25 cellular contexts compared by ENCODE assay signal in genomic region chr17:66445229-66445628, GRCh38.
DNase-seq lines count a peak whose midpoint lies in the region; ATAC-seq and TF ChIP-seq lines count a peak whose summit lies in the region.
"Had no signal": no experiment of that assay in that cellular context is flagged by ENCODE, and none has a peak within 500 bp of the region (broad histone marks: within the 10 kb centered on the region; RNA-seq: fewer than 3 reads in every experiment).

No MANE protein-coding gene starts in this region.

- H3K4me1 Mint-ChIP-seq in activated CD8-positive, alpha-beta T cell treated with anti-CD3 and anti-CD28 coated beads for 36 hours (ENCODE audit: low read depth): peaks cover 79% of the 10 kb centered on the region
- H3K4me1 Mint-ChIP-seq in activated CD8-positive, alpha-beta T cell treated with anti-CD3 and anti-CD28 coated beads, Interleukin-2, amount 10 ng/mL, durations not matched to agents 7 days and 5 days (ENCODE audit: low read depth): peaks cover 37% of the 10 kb centered on the region
- H3K4me1 Mint-ChIP-seq in nephron progenitor cell (peaks cover 20% of the 10 kb centered on the region), endothelial cell (ENCODE audit: unreplicated experiment) (peaks cover 7% of the 10 kb centered on the region)

- ATAC-seq in activated CD8-positive, alpha-beta T cell treated with anti-CD3 and anti-CD28 coated beads for 36 hours: no peak
- no peak for ATAC-seq in activated CD8-positive, alpha-beta T cell treated with anti-CD3 and anti-CD28 coated beads, Interleukin-2, amount 10 ng/mL, durations not matched to agents 7 days and 5 days
- ATAC-seq: activated T-cell treated with anti-CD3 and anti-CD28 coated beads, Interleukin-2, amount 50 U/mL, for 4 hours; left cardiac atrium; mucosa of descending colon; Right ventricle myocardium inferior; stimulated activated effector memory CD8-positive, alpha-beta T cell treated with anti-CD3 and anti-CD28 coated beads, Interleukin-12 subunit alpha, Interleukin-12 subunit beta, amount 100 ng/mL, for 72 hours had no signal

- no peak overlapping the region for H3K27ac ChIP-seq in HEK293 (ENCODE audit: extremely low read depth, low read depth, low read length)
- H3K27ac ChIP-seq: esophagus squamous epithelium, tibial nerve, VCaP had no signal

- no peaks in the 10 kb centered on the region for H3K27me3 Mint-ChIP-seq in activated CD8-positive, alpha-beta T cell treated with anti-CD3 and anti-CD28 coated beads for 36 hours
- H3K27me3 Mint-ChIP-seq in activated CD8-positive, alpha-beta T cell treated with anti-CD3 and anti-CD28 coated beads, Interleukin-2, amount 10 ng/mL, durations not matched to agents 7 days and 5 days (ENCODE audit: low read depth): no peaks in the 10 kb centered on the region
- H3K27me3 Mint-ChIP-seq in nephron progenitor cell (ENCODE audit: low read depth, poor library complexity) (peaks cover 13% of the 10 kb centered on the region), endothelial cell (ENCODE audit: unreplicated experiment) (no peaks in the 10 kb centered on the region)
- H3K27me3 Mint-ChIP-seq: activated CD4-positive, alpha-beta T cell treated with anti-CD3 and anti-CD28 coated beads, Interleukin-2, amount 10 ng/mL, durations not matched to agents 7 days and 5 days had no signal

- H3K4me3 Mint-ChIP-seq in activated CD8-positive, alpha-beta T cell treated with anti-CD3 and anti-CD28 coated beads for 36 hours: no peak overlapping the region
- H3K4me3 Mint-ChIP-seq in activated CD8-positive, alpha-beta T cell treated with anti-CD3 and anti-CD28 coated beads, Interleukin-2, amount 10 ng/mL, durations not matched to agents 7 days and 5 days: no peak overlapping the region
- H3K4me3 Mint-ChIP-seq in nephron progenitor cell: no peak overlapping the region
- no peak overlapping the region for H3K4me3 Mint-ChIP-seq in endothelial cell (ENCODE audit: unreplicated experiment)
- H3K4me3 Mint-ChIP-seq: activated CD4-positive, alpha-beta T cell treated with anti-CD3 and anti-CD28 coated beads, Interleukin-2, amount 10 ng/mL, durations not matched to agents 7 days and 5 days; activated T-cell treated with anti-CD3 and anti-CD28 coated beads, Interleukin-2, amount 50 U/mL, for 4 hours; nephron; stimulated activated effector memory CD8-positive, alpha-beta T cell treated with anti-CD3 and anti-CD28 coated beads, Interleukin-12 subunit alpha, Interleukin-12 subunit beta, amount 100 ng/mL, for 72 hours had no signal

- no peak for DNase-seq in activated CD8-positive, alpha-beta T cell treated with anti-CD3 and anti-CD28 coated beads for 36 hours
- no peak for DNase-seq in activated CD8-positive, alpha-beta T cell treated with anti-CD3 and anti-CD28 coated beads, Interleukin-2, amount 10 ng/mL, durations not matched to agents 7 days and 5 days
- DNase-seq in dedifferentiated amniotic fluid mesenchymal stem cell (ENCODE audit: extremely low spot score): peak; percentile 22
- no peak for DNase-seq in nephron progenitor cell
- no peak for DNase-seq in head of caudate nucleus
- no peak for DNase-seq in inferior parietal cortex (ENCODE audit: extremely low spot score)
- DNase-seq in endothelial cell (ENCODE audit: low spot score): no peak
- DNase-seq: activated CD4-positive, alpha-beta T cell treated with anti-CD3 and anti-CD28 coated beads, Interleukin-2, amount 10 ng/mL, durations not matched to agents 7 days and 5 days; activated T-cell treated with anti-CD3 and anti-CD28 coated beads, Interleukin-2, amount 50 U/mL, for 4 hours; BE2C; esophagus squamous epithelium; GDM1; hypothalamus; left cardiac atrium; mucosa of descending colon; NCI-H1092 treated with DMSO at 0.1 percent for 48 hours; NCI-H1694 treated with DMSO at 0.1 percent for 48 hours; NCI-H2227 treated with DMSO at 0.1 percent for 48 hours; NCI-H69 had no signal

- intact Hi-C loops in activated CD8-positive, alpha-beta T cell treated with anti-CD3 and anti-CD28 coated beads for 36 hours (cut with micrococcal nuclease): no loop called here
- intact Hi-C loops in head of caudate nucleus (cut with DNase I): no loop called here

- peaks cover 6% of the 10 kb centered on the region; the same call in 1 of the 2 replicates for H3K4me1 ChIP-seq in HEK293 (ENCODE audit: control insufficient read depth, insufficient read depth, low read length)
- H3K4me1 ChIP-seq: BE2C had no signal

- TF ChIP-seq CTCF in activated CD8-positive, alpha-beta T cell treated with anti-CD3 and anti-CD28 coated beads for 36 hours (IDR thresholded peaks at IDR 0.05): no peak
- TF ChIP-seq CTCF in HEK293 (tag by site-specific recombination; IDR thresholded peaks at IDR 0.05) (no peak), nephron progenitor cell (IDR thresholded peaks at IDR 0.05) (no peak), endothelial cell (IDR thresholded peaks at IDR 0.05; ENCODE audit: unreplicated experiment) (no peak)

- peaks cover 49% of the 10 kb centered on the region for H3K36me3 Mint-ChIP-seq in activated CD8-positive, alpha-beta T cell treated with anti-CD3 and anti-CD28 coated beads for 36 hours (ENCODE audit: low read depth)
- H3K36me3 Mint-ChIP-seq in activated CD8-positive, alpha-beta T cell treated with anti-CD3 and anti-CD28 coated beads, Interleukin-2, amount 10 ng/mL, durations not matched to agents 7 days and 5 days (ENCODE audit: low read depth): peaks cover 52% of the 10 kb centered on the region
- H3K36me3 Mint-ChIP-seq in nephron progenitor cell (ENCODE audit: low read depth) (no peaks in the 10 kb centered on the region), endothelial cell (ENCODE audit: low read depth, unreplicated experiment) (no peaks in the 10 kb centered on the region)

- H3K9me3 ChIP-seq in HEK293 (ENCODE audit: control insufficient read depth, insufficient read depth, low read depth, low read length): no peaks in the 10 kb centered on the region
- H3K9me3 ChIP-seq: BE2C, esophagus squamous epithelium, mucosa of descending colon, tibial nerve had no signal

- H3K36me3 ChIP-seq in HEK293 (ENCODE audit: control insufficient read depth in 2 of 2, insufficient read depth in 1 of 2, low read length in 2 of 2): no peaks in the 10 kb centered on the region
- H3K36me3 ChIP-seq: BE2C, esophagus squamous epithelium, tibial nerve had no signal

- peak overlapping the region; percentile 47 for H3K27ac Mint-ChIP-seq in activated CD8-positive, alpha-beta T cell treated with anti-CD3 and anti-CD28 coated beads for 36 hours
- H3K27ac Mint-ChIP-seq in activated CD8-positive, alpha-beta T cell treated with anti-CD3 and anti-CD28 coated beads, Interleukin-2, amount 10 ng/mL, durations not matched to agents 7 days and 5 days: no peak overlapping the region
- peak overlapping the region; percentile 6 for H3K27ac Mint-ChIP-seq in nephron progenitor cell
- no peak overlapping the region for H3K27ac Mint-ChIP-seq in endothelial cell (ENCODE audit: unreplicated experiment)
- H3K27ac Mint-ChIP-seq: activated CD4-positive, alpha-beta T cell treated with anti-CD3 and anti-CD28 coated beads, Interleukin-2, amount 10 ng/mL, durations not matched to agents 7 days and 5 days; stimulated activated effector memory CD8-positive, alpha-beta T cell treated with anti-CD3 and anti-CD28 coated beads, Interleukin-12 subunit alpha, Interleukin-12 subunit beta, amount 100 ng/mL, for 72 hours had no signal

- POLR2A ChIA-PET in activated CD8-positive, alpha-beta T cell treated with anti-CD3 and anti-CD28 coated beads for 36 hours (lab: Charles Lee): no interaction called here
- POLR2A ChIA-PET in activated CD8-positive, alpha-beta T cell treated with anti-CD3 and anti-CD28 coated beads, Interleukin-2, amount 10 ng/mL, durations not matched to agents 7 days and 5 days (lab: Charles Lee): interaction anchor here (0.7 kb wide), 1 partner anchor 141 kb away, joined by 3 read pairs; no protein-coding TSS in a partner anchor
- POLR2A ChIA-PET in HEK293 (lab: Yijun Ruan, JAX): no interaction called here

- no peaks in the 10 kb centered on the region for H3K9me3 Mint-ChIP-seq in activated CD8-positive, alpha-beta T cell treated with anti-CD3 and anti-CD28 coated beads for 36 hours
- H3K9me3 Mint-ChIP-seq in activated CD8-positive, alpha-beta T cell treated with anti-CD3 and anti-CD28 coated beads, Interleukin-2, amount 10 ng/mL, durations not matched to agents 7 days and 5 days (ENCODE audit: insufficient read depth): no peaks in the 10 kb centered on the region
- H3K9me3 Mint-ChIP-seq in nephron progenitor cell: no peaks in the 10 kb centered on the region
- no peaks in the 10 kb centered on the region for H3K9me3 Mint-ChIP-seq in endothelial cell (ENCODE audit: unreplicated experiment)
- H3K9me3 Mint-ChIP-seq: activated T-cell treated with anti-CD3 and anti-CD28 coated beads, Interleukin-2, amount 50 U/mL, for 4 hours; nephron; stimulated activated effector memory CD8-positive, alpha-beta T cell treated with anti-CD3 and anti-CD28 coated beads, Interleukin-12 subunit alpha, Interleukin-12 subunit beta, amount 100 ng/mL, for 72 hours had no signal

- no peak overlapping the region for H3K4me3 ChIP-seq in HEK293 (ENCODE audit: low read depth, low read length)
- H3K4me3 ChIP-seq: esophagus squamous epithelium, mucosa of descending colon, tibial nerve had no signal

- CTCF ChIA-PET in activated CD8-positive, alpha-beta T cell treated with anti-CD3 and anti-CD28 coated beads for 36 hours (lab: Charles Lee): no interaction called here
- CTCF ChIA-PET in activated CD8-positive, alpha-beta T cell treated with anti-CD3 and anti-CD28 coated beads, Interleukin-2, amount 10 ng/mL, durations not matched to agents 7 days and 5 days (lab: Charles Lee): interaction anchor here (0.9 kb wide), 1 partner anchor 122 kb away, joined by 5 read pairs; no protein-coding TSS in a partner anchor
- CTCF ChIA-PET in HEK293 (lab: Yijun Ruan, JAX): no interaction called here

TF ChIP-seq in HEK293, 187 proteins besides CTCF, POLR2A, EP300 and RAD21:
- TF ChIP-seq EGR2 (tag by site-specific recombination; IDR thresholded peaks at IDR 0.05; ENCODE audit: low read depth) (no peak), ZNF274 (IDR thresholded peaks at IDR 0.05; ENCODE audit: low read length) (no peak), ZNF274 (tag by site-specific recombination; IDR thresholded peaks at IDR 0.05; ENCODE audit: borderline replicate concordance) (peak; percentile 93)

Comparison
In these comparisons a context has a peak if more than half of its experiments do, and no peak if none do; other contexts are left out.
1. H3K27ac Mint-ChIP-seq: peak in activated CD8-positive, alpha-beta T cell treated with anti-CD3 and anti-CD28 coated beads for 36 hours (single experiment) and nephron progenitor cell (single experiment); none in activated CD8-positive, alpha-beta T cell treated with anti-CD3 and anti-CD28 coated beads, Interleukin-2, amount 10 ng/mL, durations not matched to agents 7 days and 5 days (single experiment) and endothelial cell (single experiment).